ENCODE assay signal across 22 cellular contexts in the genomic region with DNA sequence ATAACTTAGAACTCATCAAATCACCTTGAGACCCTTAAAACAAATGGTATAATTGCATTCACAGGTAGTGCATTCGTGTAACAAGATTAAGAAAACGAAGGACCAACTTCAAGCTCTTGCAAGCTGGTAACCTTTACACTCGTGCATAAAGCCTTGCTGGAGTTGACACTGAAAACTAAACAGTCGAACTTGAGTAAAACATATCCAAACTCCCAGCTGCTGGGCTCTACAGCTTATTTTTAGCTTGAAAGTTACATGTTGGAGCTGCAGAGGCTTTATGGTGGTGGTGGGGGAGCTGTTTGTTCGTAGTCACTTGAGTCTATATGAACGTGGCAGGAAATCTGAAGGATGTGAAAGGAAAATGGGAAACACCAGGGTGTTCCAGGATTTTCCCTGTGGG. TPM values are rescaled to one million over a fixed set of nuclear protein-coding genes. Genes with fewer than 3 reads are reported as not detected.
DNase-seq lines count a peak whose midpoint lies in the region; FAIRE-seq and TF ChIP-seq lines count a peak whose summit lies in the region.
"Had no signal": no experiment of that assay in that cellular context is flagged by ENCODE, and none has a peak within 500 bp of the region (broad histone marks: within the 10 kb centered on the region; RNA-seq: fewer than 3 reads in every experiment).

No MANE protein-coding gene starts in this region.

- peaks cover 0 to 2% (median 0%) of the 10 kb centered on the region in 8 donors for H3K9me3 Mint-ChIP-seq in CD4-positive, alpha-beta memory T cell
- H3K9me3 Mint-ChIP-seq in osteocyte (ENCODE audit: unreplicated experiment), result no peaks in the 10 kb centered on the region
- H3K9me3 Mint-ChIP-seq: stimulated activated naive CD8-positive, alpha-beta T cell treated with anti-CD3 and anti-CD28 coated beads, Interleukin-15, Interleukin-2, amounts not matched to agents 100 ng/mL and 50 ng/mL, for 24 hours; WTC11 had no signal

- H3K36me3 ChIP-seq in BLaER1 (peaks cover 13% of the 10 kb centered on the region), endothelial cell of umbilical vein (ENCODE audit: control insufficient read depth in 2 of 2, extremely low read depth in 1 of 2, insufficient read depth in 2 of 2, low read length in 2 of 2) (peaks cover 3% of the 10 kb centered on the region in 2 experiments)
- H3K36me3 ChIP-seq in CD4-positive, alpha-beta memory T cell (ENCODE audit: insufficient read depth, low read length), result peaks cover 14% of the 10 kb centered on the region
- H3K36me3 ChIP-seq: uterus had no signal

- intact Hi-C loops in CD4-positive, alpha-beta memory T cell (cut with micrococcal nuclease), result loop anchor here (5.0 to 10.0 kb wide), 3 partner anchors 38 to 1353 kb away; no protein-coding TSS in a partner anchor
- intact Hi-C loops in endothelial cell of umbilical vein (cut with micrococcal nuclease), result loop anchor here (5.0 to 10.0 kb wide), 2 partner anchors 42 to 1626 kb away; no protein-coding TSS in a partner anchor

- no peaks in the 10 kb centered on the region for H3K27me3 Mint-ChIP-seq in CD4-positive, alpha-beta memory T cell
- H3K27me3 Mint-ChIP-seq in osteocyte (ENCODE audit: unreplicated experiment), result no peaks in the 10 kb centered on the region
- H3K27me3 Mint-ChIP-seq: activated CD8-positive, alpha-beta memory T cell treated with anti-CD3 and anti-CD28 coated beads, Interleukin-2, amount 10 ng/mL, durations not matched to agents 7 days and 5 days; stimulated activated naive CD8-positive, alpha-beta T cell treated with anti-CD3 and anti-CD28 coated beads, Interleukin-15, Interleukin-2, amounts not matched to agents 100 ng/mL and 50 ng/mL, for 24 hours had no signal

- peaks cover 34 to 58% (median 46%) of the 10 kb centered on the region in 4 donors for H3K4me1 Mint-ChIP-seq in CD4-positive, alpha-beta memory T cell
- peaks cover 57% of the 10 kb centered on the region for H3K4me1 Mint-ChIP-seq in osteocyte (ENCODE audit: unreplicated experiment)

- no peak overlapping the region for H2AFZ ChIP-seq in endothelial cell of umbilical vein (ENCODE audit: low read depth, low read length)

- peak overlapping the region; percentile 91 for H3K4me2 ChIP-seq in BLaER1
- no peak overlapping the region for H3K4me2 ChIP-seq in endothelial cell of umbilical vein (ENCODE audit: insufficient read depth, low read length)

- H3K9me3 ChIP-seq in BLaER1 (no peaks in the 10 kb centered on the region), endothelial cell of umbilical vein (replicated peaks; ENCODE audit: control insufficient read depth, insufficient read depth, low read length) (no peaks in the 10 kb centered on the region)
- H3K9me3 ChIP-seq in CD4-positive, alpha-beta memory T cell (ENCODE audit: control insufficient read depth in 1 of 2, low read length in 2 of 2), result no peaks in the 10 kb centered on the region
- H3K9me3 ChIP-seq: uterus had no signal

- CTCF ChIA-PET in CD4-positive, alpha-beta memory T cell (lab: Charles Lee; ENCODE audit: partially characterized antibody), result interaction anchor here (0.8 to 3.2 kb wide), 6 partner anchors 11 to 100 kb away, joined by 3 to 11 read pairs (median 3); no protein-coding TSS in a partner anchor
- CTCF ChIA-PET in endothelial cell of umbilical vein (lab: Charles Lee), result interaction anchor here (1.5 to 3.4 kb wide), 5 partner anchors 13 to 54 kb away, joined by 3 to 13 read pairs (median 9); no protein-coding TSS in a partner anchor

- no TSS peak for BruUV-seq in endothelial cell of umbilical vein (replicated peaks; lab: Mats Ljungman, UMichigan)

- no peak for TF ChIP-seq CTCF in endothelial cell of umbilical vein (IDR thresholded peaks at IDR 0.05; ENCODE audit: extremely low read depth in 1 of 2, insufficient read depth in 1 of 2, low read depth in 1 of 2, low read length in 2 of 2)
- TF ChIP-seq CTCF in osteocyte (IDR thresholded peaks at IDR 0.05), result no peak

- peaks cover 20% of the 10 kb centered on the region for H3K79me2 ChIP-seq in endothelial cell of umbilical vein (ENCODE audit: control insufficient read depth, insufficient read depth, low read length)

- DNase-seq in CD4-positive, alpha-beta memory T cell, result no peak
- DNase-seq in endothelial cell of umbilical vein (ENCODE audit: low read depth, low spot score) (no peak), osteocyte (ENCODE audit: extremely low spot score, unreplicated experiment) (no peak), NCI-H2029 treated with DMSO at 0.1 percent for 48 hours (lab: John Stamatoyannopoulos, UW) (no peak), SW 1271 (lab: John Stamatoyannopoulos, UW) (no peak)
- no peak for DNase-seq in activated effector memory CD4-positive, alpha-beta T cell treated with anti-CD3 and anti-CD28 coated beads, Interleukin-2, amount 50 U/mL, for 16 hours
- DNase-seq: activated CD8-positive, alpha-beta memory T cell treated with anti-CD3 and anti-CD28 coated beads, Interleukin-2, amount 10 ng/mL, durations not matched to agents 7 days and 5 days; activated gamma-delta T cell treated with Interleukin-2 at 50 U/mL for 16 hours; DMS 273 treated with DMSO at 0.1 percent for 48 hours; H7; Karpas-422; mesendoderm; NCI-H1048; NCI-H524 treated with DMSO at 0.1 percent for 48 hours; nucleus accumbens; uterus had no signal

- no peaks in the 10 kb centered on the region for H3K9me1 ChIP-seq in endothelial cell of umbilical vein (replicated peaks; ENCODE audit: control insufficient read depth, extremely low read depth, insufficient read depth, low read length)

- peak overlapping the region in 5 of 7 donors; percentile 96 to 99 (median 98) for H3K27ac Mint-ChIP-seq in CD4-positive, alpha-beta memory T cell
- peak overlapping the region; percentile 98 for H3K27ac Mint-ChIP-seq in osteocyte (ENCODE audit: unreplicated experiment)
- H3K27ac Mint-ChIP-seq: activated CD8-positive, alpha-beta memory T cell treated with anti-CD3 and anti-CD28 coated beads, Interleukin-2, amount 10 ng/mL, durations not matched to agents 7 days and 5 days had no signal

- no peak overlapping the region for H3K4me3 ChIP-seq in BLaER1
- no peak overlapping the region for H3K4me3 ChIP-seq in CD4-positive, alpha-beta memory T cell (ENCODE audit: low read length in 2 of 2)
- H3K4me3 ChIP-seq in endothelial cell of umbilical vein (replicated peaks in 1 of 3; ENCODE audit: insufficient read depth in 1 of 3, low read depth in 1 of 3, low read length in 3 of 3), result no peak overlapping the region
- H3K4me3 ChIP-seq: coronary artery, uterus had no signal

- peak overlapping the region in 1 of 8 donors; percentile 97 for H3K4me3 Mint-ChIP-seq in CD4-positive, alpha-beta memory T cell
- H3K4me3 Mint-ChIP-seq in osteocyte (ENCODE audit: unreplicated experiment), result no peak overlapping the region
- H3K4me3 Mint-ChIP-seq: activated CD8-positive, alpha-beta memory T cell treated with anti-CD3 and anti-CD28 coated beads, Interleukin-2, amount 10 ng/mL, durations not matched to agents 7 days and 5 days had no signal

- H3K27me3 ChIP-seq in BLaER1, result no peaks in the 10 kb centered on the region
- no peaks in the 10 kb centered on the region for H3K27me3 ChIP-seq in CD4-positive, alpha-beta memory T cell (ENCODE audit: insufficient read depth, low read length)
- H3K27me3 ChIP-seq in endothelial cell of umbilical vein (ENCODE audit: control insufficient read depth in 2 of 2, insufficient read depth in 2 of 2, low read length in 2 of 2), result no peaks in the 10 kb centered on the region
- H3K27me3 ChIP-seq: uterus had no signal

- FAIRE-seq in endothelial cell of umbilical vein (lab: Jason Lieb, UNC), result peak; percentile 12
- FAIRE-seq: G401.6, GM19239 had no signal

- TF ChIP-seq POLR2A in endothelial cell of umbilical vein (IDR thresholded peaks at IDR 0.05; ENCODE audit: low read depth, low read length), result no peak

- peaks cover 10 to 23% of the 10 kb centered on the region in 2 donors for H3K36me3 Mint-ChIP-seq in CD4-positive, alpha-beta memory T cell
- H3K36me3 Mint-ChIP-seq in osteocyte (ENCODE audit: unreplicated experiment), result peaks cover 15% of the 10 kb centered on the region

- H4K20me1 ChIP-seq in BLaER1, result peaks cover 20% of the 10 kb centered on the region
- H4K20me1 ChIP-seq in endothelial cell of umbilical vein (replicated peaks; ENCODE audit: control insufficient read depth, extremely low read depth, insufficient read depth, low read length), result no peaks in the 10 kb centered on the region

- POLR2A ChIA-PET in CD4-positive, alpha-beta memory T cell (lab: Charles Lee; ENCODE audit: partially characterized antibody), result interaction anchor here (2.9 to 10.6 kb wide), 2 partner anchors 19 to 342 kb away, joined by 15 to 396 read pairs; no protein-coding TSS in a partner anchor
- POLR2A ChIA-PET in endothelial cell of umbilical vein (lab: Charles Lee), result interaction anchor here (0.7 to 5.4 kb wide), 3 partner anchors 13 to 54 kb away, joined by 3 to 110 read pairs (median 49); no protein-coding TSS in a partner anchor

- dilution Hi-C loops in endothelial cell of umbilical vein (cut with MboI; ENCODE audit: extremely low pct_ligation_motif_present, low sequenced_read_pairs), result no loop called here

- no peak overlapping the region for H3K9ac ChIP-seq in BLaER1
- no peak overlapping the region for H3K9ac ChIP-seq in endothelial cell of umbilical vein (replicated peaks; ENCODE audit: extremely low read depth, insufficient read depth, low read length)

- peaks cover 88% of the 10 kb centered on the region for H3K4me1 ChIP-seq in BLaER1
- peaks cover 49% of the 10 kb centered on the region for H3K4me1 ChIP-seq in CD4-positive, alpha-beta memory T cell (ENCODE audit: insufficient read depth, low read length)
- H3K4me1 ChIP-seq in endothelial cell of umbilical vein (ENCODE audit: control insufficient read depth, extremely low read depth, insufficient read depth, low read length), result peaks cover 37% of the 10 kb centered on the region
- H3K4me1 ChIP-seq: uterus had no signal

- H3K27ac ChIP-seq in BLaER1, result peak overlapping the region; percentile 95; the same call in 1 of the 2 replicates
- no peak overlapping the region for H3K27ac ChIP-seq in CD4-positive, alpha-beta memory T cell (ENCODE audit: low read depth, low read length)
- no peak overlapping the region for H3K27ac ChIP-seq in endothelial cell of umbilical vein (ENCODE audit: insufficient read depth, low read depth, low read length)

TF ChIP-seq in endothelial cell of umbilical vein, 7 proteins besides CTCF, POLR2A, EP300 and RAD21 (continues in another document):
- no peak for TF ChIP-seq POLR2AphosphoS5 (IDR thresholded peaks at IDR 0.05; ENCODE audit: insufficient read depth, low read depth, low read length)

RNA-seq across cellular contexts. Expression of a gene that starts 2.7 kb away (rescaled TPM):
- total RNA-seq in CD4-positive, alpha-beta memory T cell, result 100 to 1,000 TPM; 295 to 298 TPM
- polyA plus RNA-seq in CD4-positive, alpha-beta memory T cell, result 100 to 1,000 TPM; 337 to 348 TPM
- 547 and 590 TPM in 2 replicates for total RNA-seq in endothelial cell of umbilical vein
- polyA plus RNA-seq in endothelial cell of umbilical vein, result 660 and 666 TPM in 2 replicates
- 591 and 614 TPM in 2 replicates for polyA plus RNA-seq in endothelial cell of umbilical vein (2011; cell fraction: cytosol; rRNA removed)
- polyA plus RNA-seq in endothelial cell of umbilical vein (2011; cell fraction: nucleus; rRNA removed), result 508 and 517 TPM in 2 replicates
- 427 and 456 TPM in 2 replicates for polyA plus RNA-seq in endothelial cell of umbilical vein (2012)
- polyA minus RNA-seq in endothelial cell of umbilical vein, result 633 and 649 TPM in 2 replicates
- 55.7 TPM for polyA minus RNA-seq in endothelial cell of umbilical vein (2011; cell fraction: cytosol; rRNA and poly(A)+ RNA removed)
- 186 and 244 TPM in 2 replicates for polyA minus RNA-seq in endothelial cell of umbilical vein (2011; cell fraction: nucleus; rRNA and poly(A)+ RNA removed)
- 533 and 537 TPM in 2 replicates for total RNA-seq in osteocyte
